Comparison of ENCODE assay signal across 9 cellular contexts in genomic region chr12:32051511-32052299, GRCh38. TPM values are rescaled to one million over a fixed set of nuclear protein-coding genes. Genes with fewer than 3 reads are reported as not detected.
DNase-seq lines count a peak whose midpoint lies in the region; ATAC-seq and TF ChIP-seq lines count a peak whose summit lies in the region.
"Had no signal": no experiment of that assay in that cellular context is flagged by ENCODE, and none has a peak within 500 bp of the region (broad histone marks: within the 10 kb centered on the region; RNA-seq: fewer than 3 reads in every experiment).

No MANE protein-coding gene starts in this region.

- peaks cover 8% of the 10 kb centered on the region for H3K9me3 Mint-ChIP-seq in activated T-helper 17 cell treated with anti-CD3 and anti-CD28 coated beads, Interleukin-2, amount 50 U/mL, for 72 hours

- no peaks in the 10 kb centered on the region for H3K4me1 Mint-ChIP-seq in activated T-helper 17 cell treated with anti-CD3 and anti-CD28 coated beads, Interleukin-2, amount 50 U/mL, for 72 hours

- H3K9me3 ChIP-seq in lower lobe of right lung = no peaks in the 10 kb centered on the region

- no peak overlapping the region for H3K4me3 ChIP-seq in AG10803 (ENCODE audit: low read length)
- H3K4me3 ChIP-seq in lower lobe of right lung = no peak overlapping the region

- no peaks in the 10 kb centered on the region for H3K4me1 ChIP-seq in lower lobe of right lung

- ATAC-seq in activated T-helper 17 cell treated with anti-CD3 and anti-CD28 coated beads, Interleukin-2, amount 50 U/mL, for 72 hours (replicated peaks) = peak; percentile 89
- peak; percentile 70 for ATAC-seq in lower lobe of right lung
- no peak for ATAC-seq in HG03442 (IDR thresholded peaks at IDR 0.05; ENCODE audit: unreplicated experiment)

- no peaks in the 10 kb centered on the region for H3K36me3 Mint-ChIP-seq in activated T-helper 17 cell treated with anti-CD3 and anti-CD28 coated beads, Interleukin-2, amount 50 U/mL, for 72 hours (ENCODE audit: low read depth)

- no peaks in the 10 kb centered on the region for H3K36me3 ChIP-seq in lower lobe of right lung

- H3K27me3 Mint-ChIP-seq in activated T-helper 17 cell treated with anti-CD3 and anti-CD28 coated beads, Interleukin-2, amount 50 U/mL, for 72 hours = no peaks in the 10 kb centered on the region
- H3K27me3 Mint-ChIP-seq: activated CD4-positive, alpha-beta T cell treated with anti-CD3 and anti-CD28 coated beads, Interleukin-2, amount 10 ng/mL, durations not matched to agents 7 days and 5 days had no signal

- intact Hi-C loops in lower lobe of right lung (cut with DNase I) = no loop called here

- H3K4me3 Mint-ChIP-seq in activated T-helper 17 cell treated with anti-CD3 and anti-CD28 coated beads, Interleukin-2, amount 50 U/mL, for 72 hours = no peak overlapping the region
- H3K4me3 Mint-ChIP-seq: activated CD4-positive, alpha-beta T cell treated with anti-CD3 and anti-CD28 coated beads, Interleukin-2, amount 10 ng/mL, durations not matched to agents 7 days and 5 days had no signal

- DNase-seq in AG10803 (ENCODE audit: low read depth) (peak; percentile 84), HS-5 (ENCODE audit: low read depth) (peak; percentile 98), lower lobe of right lung (no peak), NK-92 (lab: John Stamatoyannopoulos, UW; ENCODE audit: unreplicated experiment) (no peak), NCI-H187 (lab: John Stamatoyannopoulos, UW) (no peak), NCI-H2196 treated with DMSO at 0.1 percent for 48 hours (lab: John Stamatoyannopoulos, UW; ENCODE audit: unreplicated experiment) (no peak)
- DNase-seq: activated CD4-positive, alpha-beta T cell treated with anti-CD3 and anti-CD28 coated beads, Interleukin-2, amount 10 ng/mL, durations not matched to agents 7 days and 5 days had no signal

- no peak overlapping the region for H3K27ac Mint-ChIP-seq in activated T-helper 17 cell treated with anti-CD3 and anti-CD28 coated beads, Interleukin-2, amount 50 U/mL, for 72 hours
- H3K27ac Mint-ChIP-seq: activated CD4-positive, alpha-beta T cell treated with anti-CD3 and anti-CD28 coated beads, Interleukin-2, amount 10 ng/mL, durations not matched to agents 7 days and 5 days had no signal

- H3K27me3 ChIP-seq in lower lobe of right lung (ENCODE audit: low read depth) = no peaks in the 10 kb centered on the region

- TF ChIP-seq CTCF in AG10803 (conservative IDR thresholded peaks at IDR 0.05; ENCODE audit: low read length) = no peak
- TF ChIP-seq CTCF in lower lobe of right lung (IDR thresholded peaks at IDR 0.05) = no peak

- no peak overlapping the region for H3K27ac ChIP-seq in lower lobe of right lung

RNA-seq across cellular contexts. Expression of gene BICD1, which starts 54.9 kb away (rescaled TPM):
- 10 to 100 TPM in 1 of 2 donors, 1 to 10 TPM in 1; 7.8 to 15.7 TPM for total RNA-seq in activated T-helper 17 cell treated with anti-CD3 and anti-CD28 coated beads, Interleukin-2, amount 50 U/mL, for 72 hours
- total RNA-seq in lower lobe of right lung = 11.0 TPM

Comparison
In these comparisons a context has a peak if more than half of its experiments do, and no peak if none do; other contexts are left out.
1. DNase-seq: peak in AG10803 (single experiment) and HS-5 (single experiment); none in lower lobe of right lung (single experiment), NK-92 (single experiment), NCI-H187 (0 of 2) and NCI-H2196 treated with DMSO at 0.1 percent for 48 hours (single experiment).